Comparison of ENCODE assay signal across 29 cellular contexts in genomic region chr6:31092769-31093505, GRCh38. TPM values are rescaled to one million over a fixed set of nuclear protein-coding genes. Genes with fewer than 3 reads are reported as not detected.
DNase-seq lines count a peak whose midpoint lies in the region; ATAC-seq, FAIRE-seq and TF ChIP-seq lines count a peak whose summit lies in the region.
"Had no signal": no experiment of that assay in that cellular context is flagged by ENCODE, and none has a peak within 500 bp of the region (broad histone marks: within the 10 kb centered on the region; RNA-seq: fewer than 3 reads in every experiment).

No MANE protein-coding gene starts in this region.

- no peak overlapping the region for H3K27ac ChIP-seq in A549
- H3K27ac ChIP-seq: BLaER1, esophagus muscularis mucosa, GM23248, neutrophil had no signal

- no peak for TF ChIP-seq RAD21 in A549 (conservative IDR thresholded peaks at IDR 0.05 in 1 of 2, IDR thresholded peaks at IDR 0.05 in 1 of 2)

- intact Hi-C loops in left colon (cut with DNase I, micrococcal nuclease) = no loop called here

- in situ Hi-C loops in SK-MEL-5 (cut with HindIII; ENCODE audit: low pct_unique_long_range_greater_than_20kb, low sequenced_read_pairs) = no loop called here

- POLR2A ChIA-PET in A549 (lab: Yijun Ruan, JAX) = no interaction called here

- FAIRE-seq in A549 (lab: Jason Lieb, UNC) = no peak
- FAIRE-seq: A204.1, D721Med had no signal

- no peak for ATAC-seq in A549
- peak; percentile 53 for ATAC-seq in left colon
- no peak for ATAC-seq in HG02678 (IDR thresholded peaks at IDR 0.05; ENCODE audit: unreplicated experiment)
- ATAC-seq: activated CD4-positive, CD25-positive, alpha-beta regulatory T cell treated with anti-CD3 and anti-CD28 coated beads, Interleukin-2, amount 50 U/mL, for 24 hours; activated CD8-positive, alpha-beta T cell treated with anti-CD3 and anti-CD28 coated beads, Interleukin-2, amount 10 ng/mL, durations not matched to agents 7 days and 5 days had no signal

- 61% methylated on average over 11 of the region's 12 CpGs for WGBS in A549 (ENCODE audit: missing lambda C conversion rate)

- CTCF ChIA-PET in A549 (lab: Yijun Ruan, JAX) = interaction anchor here (0.8 to 3.8 kb wide), 10 partner anchors 11 to 552 kb away, joined by 3 to 19 read pairs (median 4); partner anchors contain the start of genes C6orf15 and PSORS1C1

- TF ChIP-seq POLR2A in A549 (IDR thresholded peaks at IDR 0.05; ENCODE audit: low read length) = no peak

- no peak overlapping the region for H3K4me3 ChIP-seq in A549
- H3K4me3 ChIP-seq: BLaER1, esophagus muscularis mucosa, GM23248, spleen had no signal

- peaks cover 16% of the 10 kb centered on the region for H3K4me1 ChIP-seq in A549

- H3K4me2 ChIP-seq in A549 = peak overlapping the region; percentile 26; the same call in 2 of the 3 replicates
- H3K4me2 ChIP-seq: BLaER1 had no signal

- DNase-seq in A549 (ENCODE audit: low read depth in 1 of 2, low spot score in 1 of 2) (no peak), SK-MEL-5 (ENCODE audit: low read depth, low spot score) (peak; percentile 76), left colon (no peak), NAMALWA (ENCODE audit: low spot score) (no peak), ecto neural progenitor cell (ENCODE audit: low spot score) (no peak)
- DNase-seq: activated CD8-positive, alpha-beta T cell treated with anti-CD3 and anti-CD28 coated beads, Interleukin-2, amount 10 ng/mL, durations not matched to agents 7 days and 5 days; activated naive CD4-positive, alpha-beta T cell treated with anti-CD3 and anti-CD28 coated beads, Interleukin-2, amount 10 ng/mL, durations not matched to agents 7 days and 5 days; activated T-cell treated with anti-CD3 and anti-CD28 coated beads, Interleukin-2, amount 50 U/mL, for 48 hours; aorta; effector CD4-positive, alpha-beta T cell; glutamatergic neuron; GM23248; Karpas-422; NCI-H1417; SHP77; spleen; stimulated activated CD4-positive, alpha-beta T cell treated with anti-CD3 and anti-CD28 coated beads, Interleukin-4, amount 100 ng/mL, for 4 hours had no signal

- H3K9me3 ChIP-seq in A549 = no peaks in the 10 kb centered on the region
- H3K9me3 ChIP-seq: BLaER1, esophagus muscularis mucosa, neutrophil, spleen had no signal

- no peak for TF ChIP-seq EP300 in A549 (IDR thresholded peaks at IDR 0.05)

- TF ChIP-seq CTCF in A549 (IDR thresholded peaks at IDR 0.05) = no peak

TF ChIP-seq in A549, 52 proteins besides CTCF, POLR2A, EP300 and RAD21:
- TF ChIP-seq FOSL2 (IDR thresholded peaks at IDR 0.05) (no peak), FOSL2 (CRISPR knock-in tag; IDR thresholded peaks at IDR 0.05) (peak; percentile 56; the same call in 1 of the 2 replicates), ESRRA (IDR thresholded peaks at IDR 0.05; ENCODE audit: borderline replicate concordance, low read length) (no peak)

RNA-seq across cellular contexts. Expression of gene C6orf15, which starts 19.4 kb away (rescaled TPM):
- polyA plus RNA-seq in A549 (2011; rRNA removed) (not detected in 2 replicates), A549 (2017; fragmentation: RNase III; extraction: RNeasy Plus Mini Kit Qiagen cat#74134 plus additional on column Dnase treatment) (not detected in 3 replicates)
- not detected in 2 replicates for polyA plus RNA-seq in A549 (2012; cell fraction: cytosol; rRNA removed)
- not detected in 2 replicates for polyA plus RNA-seq in A549 (2012; cell fraction: nucleus; rRNA removed)
- not detected in 2 replicates for polyA minus RNA-seq in A549 (2011; rRNA and poly(A)+ RNA removed)
- not detected in 2 replicates for total RNA-seq in SK-MEL-5 (2014; rRNA removed; shearing (Covaris generic))
- not detected in 2 replicates for polyA plus RNA-seq in SK-MEL-5 (2015; cell fraction: cytosol; rRNA removed)
- polyA plus RNA-seq in SK-MEL-5 (2015; cell fraction: nucleus; rRNA removed) = not detected in 2 replicates
- not detected for total RNA-seq in left colon
- total RNA-seq: activated CD8-positive, alpha-beta T cell treated with anti-CD3 and anti-CD28 coated beads, Interleukin-2, amount 10 ng/mL, durations not matched to agents 7 days and 5 days; aorta; esophagus muscularis mucosa; G401; GM23248; mucosa of gallbladder; spleen; T-helper 2 cell treated with Interferon-gamma antibody and Interleukin-4, amounts not matched to agents 100 ng/mL and 5 ng/mL, for 36 hours; urinary bladder had no signal
- polyA plus RNA-seq: aorta, GM23248, spleen, urinary bladder had no signal

RNA-seq across cellular contexts. Expression of gene PSORS1C1, which starts 21.7 kb away (rescaled TPM):
- polyA plus RNA-seq in A549 (2011; rRNA removed) (2.3 and 5.8 TPM in 2 replicates), A549 (2017; fragmentation: RNase III; extraction: RNeasy Plus Mini Kit Qiagen cat#74134 plus additional on column Dnase treatment) (3.0 to 4.3 TPM (median 4.3 TPM) in 3 replicates)
- polyA plus RNA-seq in A549 (2012; cell fraction: cytosol; rRNA removed) = 2.2 and 3.1 TPM in 2 replicates
- polyA plus RNA-seq in A549 (2012; cell fraction: nucleus; rRNA removed) = 6.1 and 8.7 TPM in 2 replicates
- 6.4 and 7.4 TPM in 2 replicates for polyA minus RNA-seq in A549 (2011; rRNA and poly(A)+ RNA removed)
- total RNA-seq in SK-MEL-5 (2014; rRNA removed; shearing (Covaris generic)) = not detected in 2 replicates
- 0.11 TPM in 1 of 2 replicates, not detected in the other for polyA plus RNA-seq in SK-MEL-5 (2015; cell fraction: cytosol; rRNA removed)
- 0.09 and 1.6 TPM in 2 replicates for polyA plus RNA-seq in SK-MEL-5 (2015; cell fraction: nucleus; rRNA removed)
- 1 to 10 TPM; 4.9 to 6.7 TPM for total RNA-seq in left colon
- total RNA-seq: activated CD8-positive, alpha-beta T cell treated with anti-CD3 and anti-CD28 coated beads, Interleukin-2, amount 10 ng/mL, durations not matched to agents 7 days and 5 days; G401; T-helper 2 cell treated with Interferon-gamma antibody and Interleukin-4, amounts not matched to agents 100 ng/mL and 5 ng/mL, for 36 hours had no signal

RNA-seq across cellular contexts. Expression of gene CDSN, which starts 27.3 kb away (rescaled TPM):
- polyA plus RNA-seq in A549 (2011; rRNA removed) = not detected in 2 replicates
- not detected in 2 replicates for polyA plus RNA-seq in A549 (2012; cell fraction: cytosol; rRNA removed)
- not detected in 2 replicates for polyA plus RNA-seq in A549 (2012; cell fraction: nucleus; rRNA removed)
- polyA plus RNA-seq in A549 (2017; fragmentation: RNase III; extraction: RNeasy Plus Mini Kit Qiagen cat#74134 plus additional on column Dnase treatment) = not detected in 3 replicates
- polyA minus RNA-seq in A549 (2011; rRNA and poly(A)+ RNA removed) = not detected in 2 replicates
- not detected in 2 replicates for total RNA-seq in SK-MEL-5 (2014; rRNA removed; shearing (Covaris generic))
- polyA plus RNA-seq in SK-MEL-5 (2015; cell fraction: cytosol; rRNA removed) = not detected in 2 replicates
- polyA plus RNA-seq in SK-MEL-5 (2015; cell fraction: nucleus; rRNA removed) = not detected in 2 replicates
- total RNA-seq in left colon = not detected
- total RNA-seq: activated CD8-positive, alpha-beta T cell treated with anti-CD3 and anti-CD28 coated beads, Interleukin-2, amount 10 ng/mL, durations not matched to agents 7 days and 5 days; aorta; esophagus muscularis mucosa; G401; GM23248; spleen; T-helper 2 cell treated with Interferon-gamma antibody and Interleukin-4, amounts not matched to agents 100 ng/mL and 5 ng/mL, for 36 hours; urinary bladder had no signal
- polyA plus RNA-seq: aorta, GM23248, spleen, urinary bladder had no signal

RNA-seq across cellular contexts. Expression of gene PSORS1C2, which starts 45.9 kb away (rescaled TPM):
- polyA plus RNA-seq in A549 (2011; rRNA removed) = not detected in 2 replicates
- not detected in 2 replicates for polyA plus RNA-seq in A549 (2012; cell fraction: cytosol; rRNA removed)
- polyA plus RNA-seq in A549 (2012; cell fraction: nucleus; rRNA removed) = 0.05 TPM in 1 of 2 replicates, not detected in the other
- polyA plus RNA-seq in A549 (2017; fragmentation: RNase III; extraction: RNeasy Plus Mini Kit Qiagen cat#74134 plus additional on column Dnase treatment) = 0.08 TPM in 1 of 3 replicates, not detected in the others
- not detected in 2 replicates for polyA minus RNA-seq in A549 (2011; rRNA and poly(A)+ RNA removed)
- total RNA-seq in SK-MEL-5 (2014; rRNA removed; shearing (Covaris generic)) = not detected in 2 replicates
- not detected in 2 replicates for polyA plus RNA-seq in SK-MEL-5 (2015; cell fraction: cytosol; rRNA removed)
- polyA plus RNA-seq in SK-MEL-5 (2015; cell fraction: nucleus; rRNA removed) = not detected in 2 replicates
- not detected for total RNA-seq in left colon
- total RNA-seq: activated CD8-positive, alpha-beta T cell treated with anti-CD3 and anti-CD28 coated beads, Interleukin-2, amount 10 ng/mL, durations not matched to agents 7 days and 5 days; aorta; esophagus muscularis mucosa; G401; GM23248; HT-29; mucosa of gallbladder; spleen; T-helper 2 cell treated with Interferon-gamma antibody and Interleukin-4, amounts not matched to agents 100 ng/mL and 5 ng/mL, for 36 hours; urinary bladder had no signal
- polyA plus RNA-seq: aorta, GM23248, spleen, urinary bladder had no signal
